10 cellular contexts compared by ENCODE assay signal in genomic region chr19:31110331-31110730, GRCh38.
DNase-seq lines count a peak whose midpoint lies in the region; ATAC-seq and TF ChIP-seq lines count a peak whose summit lies in the region.
"Had no signal": no experiment of that assay in that cellular context is flagged by ENCODE, and none has a peak within 500 bp of the region (broad histone marks: within the 10 kb centered on the region; RNA-seq: fewer than 3 reads in every experiment).

No MANE protein-coding gene starts in this region.

- TF ChIP-seq CTCF in AG09319 (IDR thresholded peaks at IDR 0.05; ENCODE audit: low read depth, low read length), result peak; percentile 53
- TF ChIP-seq CTCF in H9 (conservative IDR thresholded peaks at IDR 0.05), result peak; percentile 58; the same call in 2 of the 3 replicates

- no peak for ATAC-seq in GM21825 (IDR thresholded peaks at IDR 0.05; ENCODE audit: unreplicated experiment)

- no peak overlapping the region for H3K4me3 ChIP-seq in adipocyte (ENCODE audit: low read length)

- H2AFZ ChIP-seq in H9 (ENCODE audit: low read length), result no peak overlapping the region

- H2BK12ac ChIP-seq in H9 (ENCODE audit: insufficient read length, low read depth, low read length), result no peak overlapping the region

- no peak overlapping the region for H3K27ac Mint-ChIP-seq in H9
- H3K27ac Mint-ChIP-seq: activated naive CD8-positive, alpha-beta T cell had no signal

- no peak overlapping the region for H3K27ac ChIP-seq in H9 (ENCODE audit: insufficient read length, low read depth, low read length)

- H2BK5ac ChIP-seq in H9 (ENCODE audit: insufficient read length, low read length), result no peak overlapping the region

- H3K23ac ChIP-seq in H9 (ENCODE audit: insufficient read length, low read depth, low read length), result no peak overlapping the region

- no peak overlapping the region for H2AK5ac ChIP-seq in H9 (ENCODE audit: insufficient read length, low read length)

- no peaks in the 10 kb centered on the region for H3K27me3 ChIP-seq in H9 (ENCODE audit: insufficient read depth, low read length)
- peaks cover 6% of the 10 kb centered on the region for H3K27me3 ChIP-seq in adipocyte (replicated peaks; ENCODE audit: control insufficient read depth, insufficient read depth, low read length)

- H3K18ac ChIP-seq in H9 (ENCODE audit: insufficient read length, low read depth, low read length), result no peak overlapping the region

- no peak overlapping the region for H3K14ac ChIP-seq in H9 (ENCODE audit: insufficient read depth, low read length)

- H3K36me3 ChIP-seq in adipocyte (ENCODE audit: control insufficient read depth, insufficient read depth, low read length, severe bottlenecking), result no peaks in the 10 kb centered on the region

- H3K9ac ChIP-seq in H9 (ENCODE audit: extremely low read depth, insufficient read length, low read length), result no peak overlapping the region
- no peak overlapping the region for H3K9ac ChIP-seq in adipocyte (ENCODE audit: low read length)

- H2BK20ac ChIP-seq in H9 (ENCODE audit: low read depth, low read length, poor library complexity, severe bottlenecking), result no peak overlapping the region

- H3K4me1 ChIP-seq in H9 (ENCODE audit: insufficient read depth, low read length) (no peaks in the 10 kb centered on the region; the same call in 1 of the 2 replicates), adipocyte (ENCODE audit: control insufficient read depth, insufficient read depth, low read length) (no peaks in the 10 kb centered on the region)

- H4K8ac ChIP-seq in H9 (replicated peaks; ENCODE audit: insufficient read length, low read depth, low read length), result no peak overlapping the region

- no peak overlapping the region for H3K4me3 Mint-ChIP-seq in H9
- H3K4me3 Mint-ChIP-seq: activated naive CD8-positive, alpha-beta T cell had no signal

- WGBS in H9 (ENCODE audit: extremely low coverage, insufficient read length, low lambda C conversion rate), result no CpG with 5 or more reads among the region's 5 CpGs

- no peak overlapping the region for H3K4ac ChIP-seq in H9 (ENCODE audit: low read depth, low read length)

- DNase-seq in AG09319 (ENCODE audit: extremely low read depth, low read depth) (peak; percentile 29), H9 (peak; percentile 59), adipocyte (ENCODE audit: low read depth) (peak; percentile 39), kidney glomerular epithelial cell (lab: John Stamatoyannopoulos, UW) (peak; percentile 21), NCI-H446 treated with DMSO at 0.1 percent for 48 hours (lab: John Stamatoyannopoulos, UW) (no peak), occipital lobe (lab: John Stamatoyannopoulos, UW) (no peak), retina (no peak)
- DNase-seq: T-helper 2 cell had no signal

- H4K5ac ChIP-seq in H9 (ENCODE audit: insufficient read length, low read depth, low read length), result no peak overlapping the region

- H3K4me2 ChIP-seq in H9 (ENCODE audit: insufficient read depth, insufficient read length, low read length), result no peak overlapping the region

- H3K36me3 Mint-ChIP-seq in H9 (ENCODE audit: insufficient read depth in 1 of 3, low read depth in 3 of 3), result no peaks in the 10 kb centered on the region
- H3K36me3 Mint-ChIP-seq: activated naive CD8-positive, alpha-beta T cell had no signal

- no peaks in the 10 kb centered on the region for H4K20me1 ChIP-seq in H9 (ENCODE audit: control insufficient read depth, insufficient read depth, insufficient read length)

- H3K23me2 ChIP-seq in H9 (ENCODE audit: insufficient read length, low read depth, low read length, poor library complexity, severe bottlenecking), result no peaks in the 10 kb centered on the region

- H3K27me3 Mint-ChIP-seq in H9 (ENCODE audit: low read depth), result peaks cover 4% of the 10 kb centered on the region; the same call in 1 of the 2 replicates

- no peak overlapping the region for H3K56ac ChIP-seq in H9 (ENCODE audit: insufficient read length, low read depth, low read length)

- H3K79me2 ChIP-seq in H9 (ENCODE audit: insufficient read depth, low read length), result no peaks in the 10 kb centered on the region

- no peak overlapping the region for H3T11ph ChIP-seq in H9 (ENCODE audit: low read length)

- no peaks in the 10 kb centered on the region for H3K9me3 ChIP-seq in H9 (ENCODE audit: control insufficient read depth, low read depth, low read length)
- H3K9me3 ChIP-seq in adipocyte (ENCODE audit: control insufficient read depth, low read length), result no peaks in the 10 kb centered on the region

- no peaks in the 10 kb centered on the region for H3K79me1 ChIP-seq in H9 (ENCODE audit: insufficient read depth, low read depth, low read length, poor library complexity, severe bottlenecking)

- no peaks in the 10 kb centered on the region for H3K9me3 Mint-ChIP-seq in H9

- no peak overlapping the region for H2BK120ac ChIP-seq in H9 (ENCODE audit: low read depth, low read length, poor library complexity, severe bottlenecking)

- peaks cover 14 to 15% of the 10 kb centered on the region in 2 experiments for H3K4me1 Mint-ChIP-seq in H9

- H2BK15ac ChIP-seq in H9 (ENCODE audit: low read depth, low read length), result no peak overlapping the region

- H4K91ac ChIP-seq in H9 (ENCODE audit: insufficient read length, low read depth, low read length), result no peak overlapping the region

Comparison
In these comparisons a context has a peak if more than half of its experiments do, and no peak if none do; other contexts are left out.
1. DNase-seq: peak in AG09319 (single experiment), H9 (single experiment), adipocyte (single experiment) and kidney glomerular epithelial cell (single experiment); none in NCI-H446 treated with DMSO at 0.1 percent for 48 hours (single experiment), occipital lobe (single experiment) and retina (single experiment).